8 cellular contexts compared by ENCODE assay signal in the genomic region with DNA sequence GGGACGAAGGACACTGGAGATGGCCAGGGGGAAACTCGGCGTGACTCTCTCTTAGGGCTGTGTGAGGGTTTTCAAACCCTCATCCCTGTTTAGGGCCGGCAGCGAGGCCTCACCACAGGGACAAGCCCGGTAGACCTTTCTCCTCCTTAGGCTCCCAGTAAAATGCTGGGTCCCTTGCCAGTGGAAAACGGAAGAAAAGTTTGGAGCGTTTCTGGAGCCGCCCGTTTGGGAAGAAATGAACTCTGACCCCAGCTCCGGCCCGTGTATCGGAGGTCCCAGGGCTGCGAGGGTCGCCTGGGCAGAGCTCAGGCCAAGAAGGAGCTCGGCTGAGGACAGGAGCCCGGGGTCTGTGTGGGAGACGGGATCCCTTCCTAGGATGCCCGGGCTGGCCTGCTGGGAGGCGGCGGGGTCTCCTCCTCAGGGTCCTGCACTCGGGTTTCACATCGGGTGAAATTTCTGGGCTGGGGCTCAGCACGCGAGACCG. TPM values are rescaled to one million over a fixed set of nuclear protein-coding genes. Genes with fewer than 3 reads are reported as not detected.
A peak's percentile ranks its signal among the peaks of the same experiment; 100 is the strongest.
DNase-seq lines count a peak whose midpoint lies in the region; ATAC-seq and TF ChIP-seq lines count a peak whose summit lies in the region.

No MANE protein-coding gene starts in this region.

- peak overlapping the region; percentile 88 for H3K4me2 ChIP-seq in PC-9

- H3K4me3 Mint-ChIP-seq in natural killer cell: peak overlapping the region; percentile 93

- peak overlapping the region; percentile 86 for H2AFZ ChIP-seq in PC-9

- H3K4me1 ChIP-seq in PC-9 (replicated peaks; ENCODE audit: insufficient read depth) (no peaks in the 10 kb centered on the region), endocrine pancreas (ENCODE audit: control insufficient read depth, insufficient read depth, low read length) (no peaks in the 10 kb centered on the region)

- POLR2A ChIA-PET in PC-9 (lab: Charles Lee; ENCODE audit: unreplicated experiment): interaction anchor here (0.6 to 1.0 kb wide), 10 partner anchors 19 to 1116 kb away, joined by 3 to 28 read pairs (median 6); partner anchors contain the start of genes HCFC1R1 and ZNF213

- DNase-seq in NCI-H82 (lab: John Stamatoyannopoulos, UW): peak; percentile 48
- DNase-seq in NCI-H82 treated with DMSO at 0.1 percent for 48 hours (lab: John Stamatoyannopoulos, UW; ENCODE audit: unreplicated experiment): no peak
- DNase-seq in PC-9: no peak
- DNase-seq in natural killer cell: no peak
- DNase-seq in NOMO-1 (lab: John Stamatoyannopoulos, UW; ENCODE audit: unreplicated experiment in 2 of 2): no peak
- no peak for DNase-seq in NCI-H2171 treated with DMSO at 0.1 percent for 48 hours (lab: John Stamatoyannopoulos, UW)

- H3K27me3 Mint-ChIP-seq in natural killer cell (ENCODE audit: low read depth in 2 of 2): no peaks in the 10 kb centered on the region

- H3K9ac ChIP-seq in endocrine pancreas (ENCODE audit: control insufficient read depth, insufficient read depth, low read length): peak overlapping the region; percentile 65

- no peaks in the 10 kb centered on the region for H3K36me3 Mint-ChIP-seq in natural killer cell

- H3F3A ChIP-seq in PC-9 (ENCODE audit: insufficient read depth, low read depth): peaks cover 62% of the 10 kb centered on the region

- H3K36me3 ChIP-seq in PC-9 (ENCODE audit: low read depth) (no peaks in the 10 kb centered on the region), endocrine pancreas (ENCODE audit: control insufficient read depth, insufficient read depth, low read length) (no peaks in the 10 kb centered on the region)

- peak overlapping the region; percentile 71 for H3K4me3 ChIP-seq in PC-9
- H3K4me3 ChIP-seq in endocrine pancreas (ENCODE audit: control insufficient read depth, insufficient read depth, low read length): peak overlapping the region; percentile 48

- H3K9me2 ChIP-seq in PC-9 (ENCODE audit: insufficient read depth): no peaks in the 10 kb centered on the region

- intact Hi-C loops in PC-9 (cut with micrococcal nuclease; ENCODE audit: unreplicated experiment) (loop anchor here (1.0 to 10.0 kb wide), 3 partner anchors 8 to 487 kb away; partner anchors contain the start of gene ZNF263), natural killer cell (cut with micrococcal nuclease) (loop anchor here (1.0 to 5.0 kb wide), 2 partner anchors 8 to 36 kb away; no protein-coding TSS in a partner anchor)

- H4K20me1 ChIP-seq in PC-9 (ENCODE audit: insufficient read depth): no peaks in the 10 kb centered on the region

- H3K9me3 Mint-ChIP-seq in natural killer cell: peaks cover 0 to 3% of the 10 kb centered on the region in 2 donors

- H3K79me2 ChIP-seq in PC-9 (ENCODE audit: low read depth): no peaks in the 10 kb centered on the region

- TF ChIP-seq CTCF in PC-9 (conservative IDR thresholded peaks at IDR 0.05): no peak
- no peak for TF ChIP-seq CTCF in natural killer cell (IDR thresholded peaks at IDR 0.05)

- peaks cover 24 to 32% of the 10 kb centered on the region in 2 donors for H3K4me1 Mint-ChIP-seq in natural killer cell

- peak overlapping the region; percentile 97 for H3K27ac Mint-ChIP-seq in natural killer cell

- peak overlapping the region; percentile 98 for H3K27ac ChIP-seq in PC-9

- CTCF ChIA-PET in PC-9 (lab: Charles Lee): interaction anchor here (0.6 to 1.0 kb wide), 3 partner anchors 16 to 345 kb away, joined by 3 to 12 read pairs (median 4); no protein-coding TSS in a partner anchor

- ATAC-seq in natural killer cell (peak in 2 of 3 donors; percentile 3), HG03521 (IDR thresholded peaks at IDR 0.05; ENCODE audit: unreplicated experiment) (no peak)

- H3K27me3 ChIP-seq in PC-9 (ENCODE audit: insufficient read depth, low read depth): no peaks in the 10 kb centered on the region
- no peaks in the 10 kb centered on the region for H3K27me3 ChIP-seq in endocrine pancreas (ENCODE audit: control insufficient read depth, insufficient read depth, low read length)

- TSS peak; percentile 58 for BruUV-seq in PC-9 (replicated peaks; lab: Mats Ljungman, UMichigan)

- H3K9me3 ChIP-seq in PC-9 (ENCODE audit: insufficient read depth, low read depth) (no peaks in the 10 kb centered on the region), endocrine pancreas (ENCODE audit: control insufficient read depth, low read length) (no peaks in the 10 kb centered on the region)

RNA-seq across cellular contexts. Expression of gene ZNF213, which starts 23.2 kb away (rescaled TPM):
- total RNA-seq in PC-9 (2021) (15.9 and 17.7 TPM in 2 replicates), natural killer cell (1 to 10 TPM; 4.8 to 6.8 (median 5.1) TPM)

RNA-seq across cellular contexts. Expression of gene OR1F1, which starts 29.9 kb away (rescaled TPM):
- total RNA-seq in PC-9 (2021) (1.2 and 1.4 TPM in 2 replicates), natural killer cell (not detected)

RNA-seq across cellular contexts. Expression of gene ZNF205, which starts 45.7 kb away (rescaled TPM):
- total RNA-seq in PC-9 (2021) (17.4 and 18.0 TPM in 2 replicates), natural killer cell (under 1 TPM in 1 of 3 donors, not detected in 2; 0.16 TPM)

RNA-seq across cellular contexts. Expression of gene ZSCAN10, which starts 59.0 kb away (rescaled TPM):
- total RNA-seq in PC-9 (2021) (0.23 TPM in 1 of 2 replicates, not detected in the other), natural killer cell (under 1 TPM; 0.65 to 0.96 (median 0.77) TPM)

Comparison
In these comparisons a context has a peak if more than half of its experiments do, and no peak if none do; other contexts are left out.
1. RNA of gene ZNF205, which starts 45.7 kb away (total RNA-seq): 17.4 to 18.0 TPM in PC-9; 0.16 TPM in natural killer cell; every median in the first group is over 10 times any median in the second.